Comparison of ENCODE assay signal across 1 cellular context in genomic region chr5:1101991-1102713, GRCh38.
TF ChIP-seq lines count a peak whose summit lies in the region.

No MANE protein-coding gene starts in this region.

TF ChIP-seq in endothelial cell of umbilical vein, 7 proteins besides CTCF, POLR2A, EP300 and RAD21 (continued from another document):
- TF ChIP-seq JUN (IDR thresholded peaks at IDR 0.05; ENCODE audit: borderline replicate concordance, insufficient read depth, insufficient read length, low read depth), result no peak
- no peak for TF ChIP-seq POLR2AphosphoS5 (IDR thresholded peaks at IDR 0.05; ENCODE audit: insufficient read depth, low read depth, low read length)
- TF ChIP-seq FOS (IDR thresholded peaks at IDR 0.05; ENCODE audit: borderline replicate concordance, insufficient read depth, low read length), result no peak
- TF ChIP-seq MAX (IDR thresholded peaks at IDR 0.05; ENCODE audit: insufficient read depth, insufficient read length), result no peak
- no peak for TF ChIP-seq EZH2 (IDR thresholded peaks at IDR 0.05; ENCODE audit: borderline replicate concordance, low read depth, low read length, severe bottlenecking)
- TF ChIP-seq GATA2 (IDR thresholded peaks at IDR 0.05; ENCODE audit: insufficient read depth, insufficient read length, low read depth, low read length), result no peak
